ENCODE assay signal across 31 cellular contexts in genomic region chr4:116512552-116512951, GRCh38.
"Had no signal": no experiment of that assay in that cellular context is flagged by ENCODE, and none has a peak within 500 bp of the region (broad histone marks: within the 10 kb centered on the region; RNA-seq: fewer than 3 reads in every experiment).

No MANE protein-coding gene starts in this region.

- H3K36me3 ChIP-seq: ascending aorta, brain microvascular endothelial cell, breast epithelium, cardiac muscle cell had no signal

- H3K27me3 ChIP-seq: ascending aorta, body of pancreas, brain microvascular endothelial cell, breast epithelium, cardiac muscle cell had no signal

- DNase-seq: activated effector memory CD4-positive, alpha-beta T cell treated with anti-CD3 and anti-CD28 coated beads, Interleukin-2, amount 50 U/mL, for 16 hours; activated effector memory CD4-positive, alpha-beta T cell treated with Interleukin-2 at 50 U/mL for 16 hours; activated gamma-delta T cell; activated gamma-delta T cell treated with Interleukin-2 at 50 U/mL for 16 hours; activated naive CD4-positive, alpha-beta T cell; activated naive CD4-positive, alpha-beta T cell treated with anti-CD3 and anti-CD28 coated beads for 36 hours; activated naive CD4-positive, alpha-beta T cell treated with anti-CD3 and anti-CD28 coated beads, Interleukin-2, amount 10 ng/mL, durations not matched to agents 7 days and 5 days; activated naive CD4-positive, alpha-beta T cell treated with anti-CD3 and anti-CD28 coated beads, Interleukin-2, amount 50 U/mL, for 16 hours; activated naive CD4-positive, alpha-beta T cell treated with Interleukin-2 at 50 U/mL for 16 hours; activated naive CD8-positive, alpha-beta T cell treated with anti-CD3 and anti-CD28 coated beads for 36 hours; activated naive CD8-positive, alpha-beta T cell treated with anti-CD3 and anti-CD28 coated beads, Interleukin-2, amount 10 ng/mL, durations not matched to agents 7 days and 5 days; activated naive CD8-positive, alpha-beta T cell treated with anti-CD3 and anti-CD28 coated beads, Interleukin-2, amount 50 U/mL, for 24 hours; activated T-cell treated with anti-CD3 and anti-CD28 coated beads, Interleukin-2, amount 50 U/mL, for 1 hour; activated T-cell treated with anti-CD3 and anti-CD28 coated beads, Interleukin-2, amount 50 U/mL, for 24 hours; activated T-cell treated with anti-CD3 and anti-CD28 coated beads, Interleukin-2, amount 50 U/mL, for 4 hours; activated T-cell treated with anti-CD3 and anti-CD28 coated beads, Interleukin-2, amount 50 U/mL, for 48 hours; activated T-cell treated with anti-CD3 and anti-CD28 coated beads, Interleukin-2, amount 50 U/mL, for 72 hours; amniotic stem cell; amygdala; anterior cingulate cortex; aorta; body of pancreas; brain microvascular endothelial cell; caudate nucleus; central memory CD4-positive, alpha-beta T cell; cerebellar nuclear complex had no signal

- H3K27ac ChIP-seq: ascending aorta, body of pancreas, brain microvascular endothelial cell, breast epithelium, cardiac muscle cell had no signal

- H3K4me1 ChIP-seq: ascending aorta, breast epithelium had no signal

- H3K4me3 ChIP-seq: ascending aorta, body of pancreas, breast epithelium, cardiac muscle cell had no signal

- H3K9me3 ChIP-seq: ascending aorta, body of pancreas, breast epithelium had no signal

- ATAC-seq: activated naive CD4-positive, alpha-beta T cell treated with anti-CD3 and anti-CD28 coated beads, Interleukin-2, amount 50 U/mL, for 72 hours; activated naive CD8-positive, alpha-beta T cell treated with anti-CD3 and anti-CD28 coated beads, Interleukin-2, amount 50 U/mL, for 24 hours; activated T-cell treated with anti-CD3 and anti-CD28 coated beads, Interleukin-2, amount 50 U/mL, for 4 hours; activated T-cell treated with anti-CD3 and anti-CD28 coated beads, Interleukin-2, amount 50 U/mL, for 72 hours; activated T-helper 17 cell treated with anti-CD3 and anti-CD28 coated beads, Interleukin-2, amount 50 U/mL, for 72 hours; body of pancreas had no signal
